Comparison of ENCODE assay signal across 18 cellular contexts in the genomic region with DNA sequence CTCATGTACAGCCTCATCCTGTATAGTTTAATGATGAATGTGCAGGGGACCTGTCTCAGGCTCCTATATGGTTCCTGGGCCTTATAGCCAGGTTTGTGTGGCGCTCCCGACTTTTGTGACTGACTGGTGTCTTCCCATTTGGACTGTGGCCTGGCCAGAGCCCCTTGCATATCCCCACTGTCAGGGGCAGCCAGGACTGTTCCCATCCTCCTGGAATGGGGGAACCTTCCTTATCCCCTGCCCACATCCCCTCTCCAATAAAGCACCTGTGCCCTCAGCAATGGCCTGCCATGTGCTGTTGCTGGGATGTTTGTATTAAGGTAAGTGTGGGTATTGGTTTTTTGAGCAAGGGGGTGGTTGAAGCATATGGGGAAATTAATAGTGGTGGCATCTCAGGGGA. TPM values are rescaled to one million over a fixed set of nuclear protein-coding genes. Genes with fewer than 3 reads are reported as not detected.
DNase-seq lines count a peak whose midpoint lies in the region; ATAC-seq, FAIRE-seq and TF ChIP-seq lines count a peak whose summit lies in the region.
"Had no signal": no experiment of that assay in that cellular context is flagged by ENCODE, and none has a peak within 500 bp of the region (broad histone marks: within the 10 kb centered on the region; RNA-seq: fewer than 3 reads in every experiment).

No MANE protein-coding gene starts in this region.

- BruUV-seq in HepG2 (replicated peaks; lab: Mats Ljungman, UMichigan), result TSS peak; percentile 54

- H3K18ac ChIP-seq in mesenchymal stem cell (ENCODE audit: low read depth in 1 of 2, low read length in 2 of 2), result no peak overlapping the region

- in situ Hi-C loops in HepG2 (cut with HindIII; ENCODE audit: extremely low pct_ligation_motif_present, low pct_unique_long_range_greater_than_20kb), result no loop called here
- in situ Hi-C loops in gastrocnemius medialis (cut with MboI; ENCODE audit: low sequenced_read_pairs in 4 of 4), result no loop called here

- no peak overlapping the region for H2BK5ac ChIP-seq in mesenchymal stem cell (ENCODE audit: low read depth, low read length, poor library complexity, severe bottlenecking)

- POLR2A ChIA-PET in HepG2 (lab: Yijun Ruan, JAX), result interaction anchor here (1.7 to 4.1 kb wide), 2 partner anchors 12 to 36 kb away, joined by 13 to 19 read pairs; partner anchors contain the start of genes FBXL8 and TRADD

- FAIRE-seq in HepG2 (lab: Jason Lieb, UNC), result no peak
- FAIRE-seq: HTR-8/SVneo had no signal

- H4K20me1 ChIP-seq in HepG2 (ENCODE audit: insufficient read depth, low read length), result peaks cover 9% of the 10 kb centered on the region; the same call in 1 of the 2 replicates

- no peak overlapping the region for H3K4me2 ChIP-seq in HepG2 (ENCODE audit: low read depth, low read length)
- no peak overlapping the region for H3K4me2 ChIP-seq in mesenchymal stem cell (ENCODE audit: low read length, poor library complexity, severe bottlenecking)

- no peak for TF ChIP-seq RAD21 in HepG2 (CRISPR knock-in tag; IDR thresholded peaks at IDR 0.05)

- H3K36me3 Mint-ChIP-seq in T-helper 17 cell (ENCODE audit: low read depth) (peaks cover 3% of the 10 kb centered on the region), type B pancreatic cell (peaks cover 23% of the 10 kb centered on the region)

- H3K27ac Mint-ChIP-seq in T-helper 17 cell (peak overlapping the region; percentile 56), type B pancreatic cell (no peak overlapping the region)

- H3K23ac ChIP-seq in mesenchymal stem cell (ENCODE audit: low read length in 2 of 2), result no peak overlapping the region

- no peak for TF ChIP-seq EP300 in HepG2 (IDR thresholded peaks at IDR 0.05; ENCODE audit: low read depth in 2 of 2, low read length in 2 of 2)
- TF ChIP-seq EP300 in HepG2 (CRISPR knock-in tag; IDR thresholded peaks at IDR 0.05; ENCODE audit: borderline replicate concordance), result no peak

- H3K27ac ChIP-seq in HepG2 (ENCODE audit: extremely low read length, insufficient read depth, low read length) (no peak overlapping the region), right lobe of liver (no peak overlapping the region), mesenchymal stem cell (ENCODE audit: low read length, poor library complexity, severe bottlenecking) (no peak overlapping the region), gastrocnemius medialis (no peak overlapping the region)
- H3K27ac ChIP-seq: C4-2B, HL-60 had no signal

- no peak overlapping the region for H4K91ac ChIP-seq in mesenchymal stem cell (ENCODE audit: low read length)

- DNase-seq in HepG2 (ENCODE audit: low spot score), result no peak
- no peak for DNase-seq in right lobe of liver
- no peak for DNase-seq in T-helper 17 cell
- DNase-seq in mesenchymal stem cell, result no peak
- no peak for DNase-seq in type B pancreatic cell (ENCODE audit: extremely low spot score, unreplicated experiment)
- no peak for DNase-seq in KG1 (lab: John Stamatoyannopoulos, UW)
- no peak for DNase-seq in gastrocnemius medialis
- no peak for DNase-seq in NCI-H82 treated with DMSO at 0.1 percent for 48 hours (lab: John Stamatoyannopoulos, UW; ENCODE audit: unreplicated experiment)
- DNase-seq: DMS79 treated with DMSO at 0.1 percent for 48 hours, NCI-H1417, NCI-H1930, NCI-H2171, NCI-H446, PC-3 had no signal

- H4K8ac ChIP-seq in mesenchymal stem cell (ENCODE audit: low read length), result peak overlapping the region; percentile 25

- H2BK12ac ChIP-seq in mesenchymal stem cell (ENCODE audit: low read length in 2 of 2), result no peak overlapping the region

- H3K79me1 ChIP-seq in mesenchymal stem cell (replicated peaks; ENCODE audit: low read length, poor library complexity, severe bottlenecking), result peaks cover 10% of the 10 kb centered on the region

- H2AK5ac ChIP-seq in mesenchymal stem cell (ENCODE audit: low read length, severe bottlenecking), result no peak overlapping the region

- H3K9me3 Mint-ChIP-seq in type B pancreatic cell, result no peaks in the 10 kb centered on the region

- TF ChIP-seq POLR2A in HepG2 (IDR thresholded peaks at IDR 0.05; ENCODE audit: insufficient read depth in 1 of 2, low read depth in 2 of 2, low read length in 2 of 2) (no peak), right lobe of liver (IDR thresholded peaks at IDR 0.05) (no peak), gastrocnemius medialis (IDR thresholded peaks at IDR 0.05) (no peak)

- intact Hi-C loops in HepG2 (cut with micrococcal nuclease; ENCODE audit: unreplicated experiment), result no loop called here
- intact Hi-C loops in right lobe of liver (cut with DNase I), result no loop called here
- intact Hi-C loops in gastrocnemius medialis (cut with DNase I; ENCODE audit: low total_unique reads), result no loop called here

- no peak overlapping the region for H3K4me3 Mint-ChIP-seq in T-helper 17 cell
- H3K4me3 Mint-ChIP-seq in type B pancreatic cell, result peak overlapping the region; percentile 37

- H3K9ac ChIP-seq in HepG2 (ENCODE audit: insufficient read depth, low read depth, low read length) (no peak overlapping the region), mesenchymal stem cell (ENCODE audit: low read length) (no peak overlapping the region)

- H3K14ac ChIP-seq in mesenchymal stem cell (ENCODE audit: low read length in 2 of 2), result no peak overlapping the region

- WGBS in HepG2 (ENCODE audit: low lambda C conversion rate), result 92% methylated on average over 2 of the region's 2 CpGs
- 80% methylated on average over 2 of the region's 2 CpGs for WGBS in right lobe of liver (ENCODE audit: insufficient coverage, low coverage, low lambda C conversion rate, missing lambda C conversion rate)
- 100% methylated on average over 2 of the region's 2 CpGs for WGBS in mesenchymal stem cell

- H3K27me3 ChIP-seq in HepG2 (ENCODE audit: control insufficient read depth in 1 of 2, insufficient read depth in 2 of 2, low read length in 2 of 2) (no peaks in the 10 kb centered on the region; a peak in 1 of 5 replicates), right lobe of liver (no peaks in the 10 kb centered on the region), mesenchymal stem cell (ENCODE audit: control insufficient read depth in 1 of 2, insufficient read depth in 1 of 2, low read length in 2 of 2) (peaks cover 0 to 7% of the 10 kb centered on the region in 2 experiments), gastrocnemius medialis (peaks cover 3 to 12% (median 4%) of the 10 kb centered on the region in 3 donors)

- H2BK120ac ChIP-seq in mesenchymal stem cell (ENCODE audit: low read depth, low read length), result no peak overlapping the region

- H2AFZ ChIP-seq in HepG2 (ENCODE audit: low read length), result no peak overlapping the region
- H2AFZ ChIP-seq in mesenchymal stem cell (ENCODE audit: low read depth, low read length), result no peak overlapping the region

- ATAC-seq in HepG2 (no peak), right lobe of liver (no peak), T-helper 17 cell (no peak), gastrocnemius medialis (no peak)
- ATAC-seq: PC-3 had no signal

- H3K36me3 ChIP-seq in HepG2 (replicated peaks in 1 of 2; ENCODE audit: control insufficient read depth in 1 of 2, insufficient read depth in 2 of 2, low read length in 2 of 2), result peaks cover 40 to 58% of the 10 kb centered on the region in 2 experiments
- peaks cover 6 to 54% (median 29%) of the 10 kb centered on the region in 4 donors for H3K36me3 ChIP-seq in right lobe of liver
- peaks cover 59 to 62% of the 10 kb centered on the region in 2 experiments for H3K36me3 ChIP-seq in mesenchymal stem cell (ENCODE audit: control insufficient read depth in 1 of 2, insufficient read depth in 2 of 2, low read depth in 1 of 2, low read length in 2 of 2)
- H3K36me3 ChIP-seq in gastrocnemius medialis, result peaks cover 0 to 56% of the 10 kb centered on the region in 2 donors

- H3K9me3 ChIP-seq in HepG2 (ENCODE audit: low read length), result no peaks in the 10 kb centered on the region
- no peaks in the 10 kb centered on the region for H3K9me3 ChIP-seq in right lobe of liver
- H3K9me3 ChIP-seq in T-helper 17 cell (ENCODE audit: control insufficient read depth, low read length, poor library complexity, severe bottlenecking), result no peaks in the 10 kb centered on the region
- no peaks in the 10 kb centered on the region for H3K9me3 ChIP-seq in mesenchymal stem cell (ENCODE audit: control insufficient read depth, low read length)
- H3K9me3 ChIP-seq in gastrocnemius medialis, result no peaks in the 10 kb centered on the region

- TF ChIP-seq CTCF in HepG2 (CRISPR knock-in tag; IDR thresholded peaks at IDR 0.05) (no peak), right lobe of liver (IDR thresholded peaks at IDR 0.05) (no peak), type B pancreatic cell (conservative IDR thresholded peaks at IDR 0.05) (no peak), gastrocnemius medialis (IDR thresholded peaks at IDR 0.05 in 4 of 5, conservative IDR thresholded peaks at IDR 0.05 in 1 of 5) (no peak)

- H3K79me2 ChIP-seq in HepG2 (ENCODE audit: insufficient read depth, low read length), result no peaks in the 10 kb centered on the region

- no peak overlapping the region for H3K4me3 ChIP-seq in HepG2 (replicated peaks in 1 of 3; ENCODE audit: insufficient read depth in 1 of 3, low read depth in 2 of 3, low read length in 3 of 3)
- no peak overlapping the region for H3K4me3 ChIP-seq in right lobe of liver
- H3K4me3 ChIP-seq in mesenchymal stem cell (ENCODE audit: insufficient read depth in 1 of 2, low read depth in 1 of 2, low read length in 2 of 2), result no peak overlapping the region
- no peak overlapping the region for H3K4me3 ChIP-seq in gastrocnemius medialis

- H3K4ac ChIP-seq in mesenchymal stem cell (ENCODE audit: low read depth in 1 of 2, low read length in 2 of 2), result no peak overlapping the region

- H3K4me1 Mint-ChIP-seq in T-helper 17 cell, result peaks cover 31% of the 10 kb centered on the region
- H3K4me1 Mint-ChIP-seq in type B pancreatic cell (ENCODE audit: unreplicated experiment), result no peaks in the 10 kb centered on the region

- peaks cover 18% of the 10 kb centered on the region for H3K4me1 ChIP-seq in HepG2 (ENCODE audit: insufficient read depth, low read length)
- peaks cover 0 to 15% (median 0%) of the 10 kb centered on the region in 4 donors for H3K4me1 ChIP-seq in right lobe of liver
- peaks cover 26% of the 10 kb centered on the region for H3K4me1 ChIP-seq in mesenchymal stem cell (ENCODE audit: control insufficient read depth, insufficient read depth, low read depth, low read length)
- H3K4me1 ChIP-seq in gastrocnemius medialis, result peaks cover 0 to 13% of the 10 kb centered on the region in 2 donors

- no peaks in the 10 kb centered on the region for H3K27me3 Mint-ChIP-seq in T-helper 17 cell
- H3K27me3 Mint-ChIP-seq in type B pancreatic cell, result peaks cover 29% of the 10 kb centered on the region

- H2BK15ac ChIP-seq in mesenchymal stem cell (ENCODE audit: low read depth, poor library complexity, severe bottlenecking), result no peak overlapping the region

- CTCF ChIA-PET in HepG2 (lab: Yijun Ruan, JAX; ENCODE audit: low intra/inter-chr PET ratio, low total read pairs), result no interaction called here

RNA-seq across cellular contexts. Expression of gene B3GNT9, which starts 2.6 kb away (rescaled TPM):
- 1.5 and 3.1 TPM in 2 replicates for total RNA-seq in HepG2 (2016; rRNA removed; fragmentation: Illumina TruSeq; extraction: Trizol)
- 0.61 and 0.79 TPM in 2 replicates for total RNA-seq in HepG2 (2016; cell fraction: cytosol; rRNA removed; fragmentation: Illumina TruSeq; extraction: Trizol; ENCODE audit: low read depth)
- total RNA-seq in HepG2 (2016; cell fraction: insoluble cytoplasmic fraction; rRNA removed; fragmentation: Illumina TruSeq; extraction: Trizol), result 1.5 and 2.9 TPM in 2 replicates
- 1.8 and 2.1 TPM in 2 replicates for total RNA-seq in HepG2 (2016; cell fraction: membrane; rRNA removed; fragmentation: Illumina TruSeq; extraction: Trizol)
- 1.8 and 2.5 TPM in 2 replicates for total RNA-seq in HepG2 (2016; cell fraction: nucleus; rRNA removed; fragmentation: Illumina TruSeq; extraction: Trizol)
- polyA plus RNA-seq in HepG2 (2011; rRNA removed), result 1.2 and 1.5 TPM in 2 replicates
- 1.4 and 1.9 TPM in 2 replicates for polyA plus RNA-seq in HepG2 (2011; cell fraction: cytosol; rRNA removed)
- 2.0 and 2.5 TPM in 2 replicates for polyA plus RNA-seq in HepG2 (2011; cell fraction: nucleus; rRNA removed)
- polyA plus RNA-seq in HepG2 (2012), result 0.80 and 0.82 TPM in 2 replicates
- polyA plus RNA-seq in HepG2 (2016; cell fraction: cytosol; fragmentation: Illumina TruSeq; extraction: Trizol; ENCODE audit: low read depth), result 0.38 and 0.54 TPM in 2 replicates
- polyA plus RNA-seq in HepG2 (2016; cell fraction: insoluble cytoplasmic fraction; fragmentation: Illumina TruSeq; extraction: Trizol; ENCODE audit: low read depth), result 1.9 and 2.0 TPM in 2 replicates
- 1.3 and 1.7 TPM in 2 replicates for polyA plus RNA-seq in HepG2 (2016; cell fraction: membrane; fragmentation: Illumina TruSeq; extraction: Trizol; ENCODE audit: low read depth)
- 4.0 and 4.3 TPM in 2 replicates for polyA plus RNA-seq in HepG2 (2016; cell fraction: nucleus; fragmentation: Illumina TruSeq; extraction: Trizol; ENCODE audit: insufficient read depth, low read depth)
- 2.8 and 8.7 TPM in 2 replicates for polyA minus RNA-seq in HepG2 (2011; rRNA and poly(A)+ RNA removed; ENCODE audit: low replicate concordance)
- polyA minus RNA-seq in HepG2 (2011; cell fraction: cytosol; rRNA and poly(A)+ RNA removed), result 0.99 and 1.1 TPM in 2 replicates
- 0.99 and 1.7 TPM in 2 replicates for polyA minus RNA-seq in HepG2 (2011; cell fraction: nucleus; rRNA and poly(A)+ RNA removed)
- total RNA-seq in right lobe of liver, result 1 to 10 TPM in 5 of 6 experiments, under 1 TPM in 1; 0.95 to 3.9 (median 1.7) TPM
- total RNA-seq in T-helper 17 cell, result 1 to 10 TPM; 7.0 to 8.1 TPM
- 32.5 TPM for polyA plus RNA-seq in mesenchymal stem cell (2013, experiment 1 of 2)
- polyA plus RNA-seq in mesenchymal stem cell (2013, experiment 2 of 2), result 32.0 TPM
- 9.7 and 11.0 TPM in 2 replicates for total RNA-seq in type B pancreatic cell (ENCODE audit: low replicate concordance)
- 1 to 10 TPM; 1.5 to 3.1 (median 2.6) TPM for total RNA-seq in gastrocnemius medialis
- total RNA-seq: G401 had no signal

RNA-seq across cellular contexts. Expression of gene TRADD, which starts 11.5 kb away (rescaled TPM):
- total RNA-seq in HepG2 (2016; rRNA removed; fragmentation: Illumina TruSeq; extraction: Trizol) (6.2 and 7.8 TPM in 2 replicates), right lobe of liver (10 to 100 TPM in 4 of 6 experiments, 1 to 10 TPM in 2; 9.5 to 16.3 (median 10.6) TPM), T-helper 17 cell (100 to 1,000 TPM in 1 of 2 donors, 10 to 100 TPM in 1; 92.7 to 103 TPM), type B pancreatic cell (ENCODE audit: low replicate concordance) (6.2 and 14.8 TPM in 2 replicates), gastrocnemius medialis (10 to 100 TPM in 2 of 4 donors, 1 to 10 TPM in 2; 8.8 to 15.3 (median 10.1) TPM)
- 3.2 TPM in 2 replicates for total RNA-seq in HepG2 (2016; cell fraction: cytosol; rRNA removed; fragmentation: Illumina TruSeq; extraction: Trizol; ENCODE audit: low read depth)
- total RNA-seq in HepG2 (2016; cell fraction: insoluble cytoplasmic fraction; rRNA removed; fragmentation: Illumina TruSeq; extraction: Trizol), result 6.8 and 9.0 TPM in 2 replicates
- total RNA-seq in HepG2 (2016; cell fraction: membrane; rRNA removed; fragmentation: Illumina TruSeq; extraction: Trizol), result 4.6 and 4.9 TPM in 2 replicates
- total RNA-seq in HepG2 (2016; cell fraction: nucleus; rRNA removed; fragmentation: Illumina TruSeq; extraction: Trizol), result 4.8 and 4.9 TPM in 2 replicates
- polyA plus RNA-seq in HepG2 (2011; rRNA removed), result 8.2 and 10.3 TPM in 2 replicates
- polyA plus RNA-seq in HepG2 (2011; cell fraction: cytosol; rRNA removed), result 9.8 and 13.8 TPM in 2 replicates
- 22.9 and 28.2 TPM in 2 replicates for polyA plus RNA-seq in HepG2 (2011; cell fraction: nucleus; rRNA removed)
- polyA plus RNA-seq in HepG2 (2012), result 5.3 TPM in 2 replicates
- 3.1 and 3.6 TPM in 2 replicates for polyA plus RNA-seq in HepG2 (2016; cell fraction: cytosol; fragmentation: Illumina TruSeq; extraction: Trizol; ENCODE audit: low read depth)
- 5.3 and 5.9 TPM in 2 replicates for polyA plus RNA-seq in HepG2 (2016; cell fraction: insoluble cytoplasmic fraction; fragmentation: Illumina TruSeq; extraction: Trizol; ENCODE audit: low read depth)
- polyA plus RNA-seq in HepG2 (2016; cell fraction: membrane; fragmentation: Illumina TruSeq; extraction: Trizol; ENCODE audit: low read depth), result 3.2 and 3.8 TPM in 2 replicates
- polyA plus RNA-seq in HepG2 (2016; cell fraction: nucleus; fragmentation: Illumina TruSeq; extraction: Trizol; ENCODE audit: insufficient read depth, low read depth), result 11.5 and 13.8 TPM in 2 replicates
- polyA minus RNA-seq in HepG2 (2011; rRNA and poly(A)+ RNA removed; ENCODE audit: low replicate concordance), result 3.4 and 5.6 TPM in 2 replicates
- 4.1 and 5.0 TPM in 2 replicates for polyA minus RNA-seq in HepG2 (2011; cell fraction: cytosol; rRNA and poly(A)+ RNA removed)
- polyA minus RNA-seq in HepG2 (2011; cell fraction: nucleus; rRNA and poly(A)+ RNA removed), result 5.0 TPM in 2 replicates
- polyA plus RNA-seq in mesenchymal stem cell (2013, experiment 1 of 2), result 11.1 TPM
- 11.5 TPM for polyA plus RNA-seq in mesenchymal stem cell (2013, experiment 2 of 2)

RNA-seq across cellular contexts. Expression of gene FBXL8, which starts 11.5 kb away (rescaled TPM):
- 1.5 and 3.9 TPM in 2 replicates for total RNA-seq in HepG2 (2016; rRNA removed; fragmentation: Illumina TruSeq; extraction: Trizol)
- 0.81 and 0.88 TPM in 2 replicates for total RNA-seq in HepG2 (2016; cell fraction: cytosol; rRNA removed; fragmentation: Illumina TruSeq; extraction: Trizol; ENCODE audit: low read depth)
- 1.2 and 3.5 TPM in 2 replicates for total RNA-seq in HepG2 (2016; cell fraction: insoluble cytoplasmic fraction; rRNA removed; fragmentation: Illumina TruSeq; extraction: Trizol)
- total RNA-seq in HepG2 (2016; cell fraction: membrane; rRNA removed; fragmentation: Illumina TruSeq; extraction: Trizol), result 1.9 and 2.3 TPM in 2 replicates
- 4.6 and 4.8 TPM in 2 replicates for total RNA-seq in HepG2 (2016; cell fraction: nucleus; rRNA removed; fragmentation: Illumina TruSeq; extraction: Trizol)
- polyA plus RNA-seq in HepG2 (2011; rRNA removed), result 9.3 and 10.9 TPM in 2 replicates
- 3.2 and 6.0 TPM in 2 replicates for polyA plus RNA-seq in HepG2 (2011; cell fraction: cytosol; rRNA removed)
- polyA plus RNA-seq in HepG2 (2011; cell fraction: nucleus; rRNA removed), result 173 and 222 TPM in 2 replicates
- 5.8 and 7.5 TPM in 2 replicates for polyA plus RNA-seq in HepG2 (2012)
- polyA plus RNA-seq in HepG2 (2016; cell fraction: cytosol; fragmentation: Illumina TruSeq; extraction: Trizol; ENCODE audit: low read depth), result 0.17 and 0.29 TPM in 2 replicates
- 2.0 and 2.2 TPM in 2 replicates for polyA plus RNA-seq in HepG2 (2016; cell fraction: insoluble cytoplasmic fraction; fragmentation: Illumina TruSeq; extraction: Trizol; ENCODE audit: low read depth)
- polyA plus RNA-seq in HepG2 (2016; cell fraction: membrane; fragmentation: Illumina TruSeq; extraction: Trizol; ENCODE audit: low read depth), result 0.58 and 0.92 TPM in 2 replicates
- 9.5 and 16.0 TPM in 2 replicates for polyA plus RNA-seq in HepG2 (2016; cell fraction: nucleus; fragmentation: Illumina TruSeq; extraction: Trizol; ENCODE audit: insufficient read depth, low read depth)
- 4.6 and 9.2 TPM in 2 replicates for polyA minus RNA-seq in HepG2 (2011; rRNA and poly(A)+ RNA removed; ENCODE audit: low replicate concordance)
- polyA minus RNA-seq in HepG2 (2011; cell fraction: cytosol; rRNA and poly(A)+ RNA removed), result 2.9 and 3.2 TPM in 2 replicates
- polyA minus RNA-seq in HepG2 (2011; cell fraction: nucleus; rRNA and poly(A)+ RNA removed), result 19.1 and 22.3 TPM in 2 replicates
- total RNA-seq in right lobe of liver, result 10 to 100 TPM in 4 of 6 experiments, 1 to 10 TPM in 2; 6.1 to 15.0 (median 11.6) TPM
- total RNA-seq in T-helper 17 cell, result 10 to 100 TPM; 50.0 to 55.1 TPM
- 6.1 TPM for polyA plus RNA-seq in mesenchymal stem cell (2013, experiment 1 of 2)
- polyA plus RNA-seq in mesenchymal stem cell (2013, experiment 2 of 2), result 5.7 TPM
- 4.5 and 9.2 TPM in 2 replicates for total RNA-seq in type B pancreatic cell (ENCODE audit: low replicate concordance)
- total RNA-seq in gastrocnemius medialis, result 10 to 100 TPM in 3 of 4 donors, 1 to 10 TPM in 1; 7.0 to 16.3 (median 14.3) TPM

RNA-seq across cellular contexts. Expression of gene HSF4, which starts 16.3 kb away (rescaled TPM):
- 0.41 and 3.5 TPM in 2 replicates for total RNA-seq in HepG2 (2016; rRNA removed; fragmentation: Illumina TruSeq; extraction: Trizol)
- 0.44 and 1.0 TPM in 2 replicates for total RNA-seq in HepG2 (2016; cell fraction: cytosol; rRNA removed; fragmentation: Illumina TruSeq; extraction: Trizol; ENCODE audit: low read depth)
- 0.79 and 3.2 TPM in 2 replicates for total RNA-seq in HepG2 (2016; cell fraction: insoluble cytoplasmic fraction; rRNA removed; fragmentation: Illumina TruSeq; extraction: Trizol)
- 0.59 and 0.68 TPM in 2 replicates for total RNA-seq in HepG2 (2016; cell fraction: membrane; rRNA removed; fragmentation: Illumina TruSeq; extraction: Trizol)
- 4.6 and 5.3 TPM in 2 replicates for total RNA-seq in HepG2 (2016; cell fraction: nucleus; rRNA removed; fragmentation: Illumina TruSeq; extraction: Trizol)
- 16.9 and 17.9 TPM in 2 replicates for polyA plus RNA-seq in HepG2 (2011; rRNA removed)
- polyA plus RNA-seq in HepG2 (2011; cell fraction: cytosol; rRNA removed), result 1.8 and 2.3 TPM in 2 replicates
- 319 and 364 TPM in 2 replicates for polyA plus RNA-seq in HepG2 (2011; cell fraction: nucleus; rRNA removed)
- polyA plus RNA-seq in HepG2 (2012), result 12.3 and 18.7 TPM in 2 replicates
- polyA plus RNA-seq in HepG2 (2016; cell fraction: cytosol; fragmentation: Illumina TruSeq; extraction: Trizol; ENCODE audit: low read depth), result 0.77 TPM in 1 of 2 replicates, not detected in the other
- polyA plus RNA-seq in HepG2 (2016; cell fraction: insoluble cytoplasmic fraction; fragmentation: Illumina TruSeq; extraction: Trizol; ENCODE audit: low read depth), result 0.87 and 1.1 TPM in 2 replicates
- polyA plus RNA-seq in HepG2 (2016; cell fraction: membrane; fragmentation: Illumina TruSeq; extraction: Trizol; ENCODE audit: low read depth), result 0.36 and 0.41 TPM in 2 replicates
- 18.4 and 20.6 TPM in 2 replicates for polyA plus RNA-seq in HepG2 (2016; cell fraction: nucleus; fragmentation: Illumina TruSeq; extraction: Trizol; ENCODE audit: insufficient read depth, low read depth)
- 7.7 and 14.1 TPM in 2 replicates for polyA minus RNA-seq in HepG2 (2011; rRNA and poly(A)+ RNA removed; ENCODE audit: low replicate concordance)
- polyA minus RNA-seq in HepG2 (2011; cell fraction: cytosol; rRNA and poly(A)+ RNA removed), result 1.1 TPM in 1 of 2 replicates, not detected in the other
- polyA minus RNA-seq in HepG2 (2011; cell fraction: nucleus; rRNA and poly(A)+ RNA removed), result 19.5 and 25.2 TPM in 2 replicates
- total RNA-seq in right lobe of liver, result 10 to 100 TPM; 10.4 to 44.1 (median 30.1) TPM
- total RNA-seq in T-helper 17 cell, result 10 to 100 TPM; 54.5 to 80.9 TPM
- 4.1 TPM for polyA plus RNA-seq in mesenchymal stem cell (2013, experiment 1 of 2)
- 3.3 TPM for polyA plus RNA-seq in mesenchymal stem cell (2013, experiment 2 of 2)
- total RNA-seq in type B pancreatic cell (ENCODE audit: low replicate concordance), result 10.4 and 11.1 TPM in 2 replicates
- total RNA-seq in gastrocnemius medialis, result 100 to 1,000 TPM in 1 of 4 donors, 10 to 100 TPM in 2, 1 to 10 TPM in 1; 9.0 to 111 (median 29.7) TPM

RNA-seq across cellular contexts. Expression of gene NOL3, which starts 22.1 kb away (rescaled TPM):
- total RNA-seq in HepG2 (2016; rRNA removed; fragmentation: Illumina TruSeq; extraction: Trizol) (3.1 and 5.7 TPM in 2 replicates), right lobe of liver (10 to 100 TPM; 21.5 to 44.3 (median 28.1) TPM), T-helper 17 cell (1 to 10 TPM; 4.3 to 5.5 TPM), type B pancreatic cell (ENCODE audit: low replicate concordance) (8.4 and 17.5 TPM in 2 replicates), gastrocnemius medialis (100 to 1,000 TPM in 3 of 4 donors, 10 to 100 TPM in 1; 77.5 to 231 (median 173) TPM)
- 0.91 and 1.1 TPM in 2 replicates for total RNA-seq in HepG2 (2016; cell fraction: cytosol; rRNA removed; fragmentation: Illumina TruSeq; extraction: Trizol; ENCODE audit: low read depth)
- total RNA-seq in HepG2 (2016; cell fraction: insoluble cytoplasmic fraction; rRNA removed; fragmentation: Illumina TruSeq; extraction: Trizol), result 3.8 and 4.1 TPM in 2 replicates
- total RNA-seq in HepG2 (2016; cell fraction: membrane; rRNA removed; fragmentation: Illumina TruSeq; extraction: Trizol), result 2.1 and 2.2 TPM in 2 replicates
- 2.7 and 3.0 TPM in 2 replicates for total RNA-seq in HepG2 (2016; cell fraction: nucleus; rRNA removed; fragmentation: Illumina TruSeq; extraction: Trizol)
- 20.5 and 23.3 TPM in 2 replicates for polyA plus RNA-seq in HepG2 (2011; rRNA removed)
- polyA plus RNA-seq in HepG2 (2011; cell fraction: cytosol; rRNA removed), result 9.2 and 14.1 TPM in 2 replicates
- polyA plus RNA-seq in HepG2 (2011; cell fraction: nucleus; rRNA removed), result 78.8 and 95.6 TPM in 2 replicates
- 23.5 and 26.3 TPM in 2 replicates for polyA plus RNA-seq in HepG2 (2012)
- 1.1 and 1.3 TPM in 2 replicates for polyA plus RNA-seq in HepG2 (2016; cell fraction: cytosol; fragmentation: Illumina TruSeq; extraction: Trizol; ENCODE audit: low read depth)
- 3.6 TPM in 2 replicates for polyA plus RNA-seq in HepG2 (2016; cell fraction: insoluble cytoplasmic fraction; fragmentation: Illumina TruSeq; extraction: Trizol; ENCODE audit: low read depth)
- polyA plus RNA-seq in HepG2 (2016; cell fraction: membrane; fragmentation: Illumina TruSeq; extraction: Trizol; ENCODE audit: low read depth), result 2.3 and 2.9 TPM in 2 replicates
- 18.2 and 26.0 TPM in 2 replicates for polyA plus RNA-seq in HepG2 (2016; cell fraction: nucleus; fragmentation: Illumina TruSeq; extraction: Trizol; ENCODE audit: insufficient read depth, low read depth)
- 5.4 and 16.0 TPM in 2 replicates for polyA minus RNA-seq in HepG2 (2011; rRNA and poly(A)+ RNA removed; ENCODE audit: low replicate concordance)
- 2.8 and 3.7 TPM in 2 replicates for polyA minus RNA-seq in HepG2 (2011; cell fraction: cytosol; rRNA and poly(A)+ RNA removed)
- 14.3 and 16.3 TPM in 2 replicates for polyA minus RNA-seq in HepG2 (2011; cell fraction: nucleus; rRNA and poly(A)+ RNA removed)
- 13.9 TPM for polyA plus RNA-seq in mesenchymal stem cell (2013, experiment 1 of 2)
- 12.8 TPM for polyA plus RNA-seq in mesenchymal stem cell (2013, experiment 2 of 2)
